In genomic region chr12:4118017-4118510, GRCh38 we compare ENCODE assay signal across 8 cellular contexts.
DNase-seq lines count a peak whose midpoint lies in the region; ATAC-seq and TF ChIP-seq lines count a peak whose summit lies in the region.

No MANE protein-coding gene starts in this region.

- DNase-seq in AML-193 (lab: John Stamatoyannopoulos, UW) = peak; percentile 66 to 68
- DNase-seq in SKM-1 treated with dmso at 0.1 percent for 144 hours (lab: John Stamatoyannopoulos, UW; ENCODE audit: unreplicated experiment) = peak; percentile 60
- peak; percentile 23 for DNase-seq in foreskin melanocyte
- peak; percentile 56 for DNase-seq in stimulated activated naive B cell treated with anti-CD40 and anti-IgM and Interleukin-4, amounts not matched to agents 10 μg/mL and 1 μg/mL and 100 μg/mL, for 72 hours
- no peak for DNase-seq in NCI-H748 (lab: John Stamatoyannopoulos, UW; ENCODE audit: unreplicated experiment)
- DNase-seq in RWPE1 (ENCODE audit: low spot score) = no peak

- H3K9me3 Mint-ChIP-seq in stimulated activated naive B cell treated with anti-CD40 and anti-IgM and Interleukin-4, amounts not matched to agents 10 μg/mL and 1 μg/mL and 100 μg/mL, for 72 hours = peaks cover 0 to 2% of the 10 kb centered on the region in 2 donors

- peak; percentile 29 for ATAC-seq in GM18870 (IDR thresholded peaks at IDR 0.05; ENCODE audit: unreplicated experiment)
- ATAC-seq in HG03066 (IDR thresholded peaks at IDR 0.05; ENCODE audit: low read depth, unreplicated experiment) = peak; percentile 43
- peak; percentile 57 to 76 for ATAC-seq in stimulated activated naive B cell treated with anti-CD40 and anti-IgM and Interleukin-4, amounts not matched to agents 10 μg/mL and 1 μg/mL and 100 μg/mL, for 72 hours (replicated peaks)

- H3K4me1 Mint-ChIP-seq in stimulated activated naive B cell treated with anti-CD40 and anti-IgM and Interleukin-4, amounts not matched to agents 10 μg/mL and 1 μg/mL and 100 μg/mL, for 72 hours = peaks cover 55 to 69% of the 10 kb centered on the region in 2 donors

- CTCF ChIA-PET in RWPE1 (lab: Yijun Ruan, JAX) = interaction anchor here (0.6 to 2.0 kb wide), 4 partner anchors 10 to 180 kb away, joined by 3 to 5 read pairs (median 3); no protein-coding TSS in a partner anchor

- TF ChIP-seq CTCF in RWPE1 (conservative IDR thresholded peaks at IDR 0.05; ENCODE audit: low read depth) = no peak

- peak overlapping the region; percentile 68 to 72 for H3K4me3 Mint-ChIP-seq in stimulated activated naive B cell treated with anti-CD40 and anti-IgM and Interleukin-4, amounts not matched to agents 10 μg/mL and 1 μg/mL and 100 μg/mL, for 72 hours

- POLR2A ChIA-PET in RWPE1 (lab: Yijun Ruan, JAX; ENCODE audit: low non-redundant PET) = no interaction called here

- H3K36me3 Mint-ChIP-seq in stimulated activated naive B cell treated with anti-CD40 and anti-IgM and Interleukin-4, amounts not matched to agents 10 μg/mL and 1 μg/mL and 100 μg/mL, for 72 hours = no peaks in the 10 kb centered on the region

- peaks cover 0 to 4% of the 10 kb centered on the region in 2 donors for H3K27me3 Mint-ChIP-seq in stimulated activated naive B cell treated with anti-CD40 and anti-IgM and Interleukin-4, amounts not matched to agents 10 μg/mL and 1 μg/mL and 100 μg/mL, for 72 hours

- no peak overlapping the region for H3K27ac ChIP-seq in RWPE1

- H3K27ac Mint-ChIP-seq in stimulated activated naive B cell treated with anti-CD40 and anti-IgM and Interleukin-4, amounts not matched to agents 10 μg/mL and 1 μg/mL and 100 μg/mL, for 72 hours = peak overlapping the region; percentile 90

Comparison
In these comparisons a context has a peak if more than half of its experiments do, and no peak if none do; other contexts are left out.
1. DNase-seq: peak in AML-193 (2 of 2), SKM-1 treated with dmso at 0.1 percent for 144 hours (single experiment), foreskin melanocyte (single experiment) and stimulated activated naive B cell treated with anti-CD40 and anti-IgM and Interleukin-4, amounts not matched to agents 10 μg/mL and 1 μg/mL and 100 μg/mL, for 72 hours (single experiment); none in NCI-H748 (single experiment) and RWPE1 (single experiment).
2. Peak in every context shown above with its lines, with median percentiles within 50 percentile points of each other: ATAC-seq.